16 cellular contexts compared by ENCODE assay signal in the genomic region with DNA sequence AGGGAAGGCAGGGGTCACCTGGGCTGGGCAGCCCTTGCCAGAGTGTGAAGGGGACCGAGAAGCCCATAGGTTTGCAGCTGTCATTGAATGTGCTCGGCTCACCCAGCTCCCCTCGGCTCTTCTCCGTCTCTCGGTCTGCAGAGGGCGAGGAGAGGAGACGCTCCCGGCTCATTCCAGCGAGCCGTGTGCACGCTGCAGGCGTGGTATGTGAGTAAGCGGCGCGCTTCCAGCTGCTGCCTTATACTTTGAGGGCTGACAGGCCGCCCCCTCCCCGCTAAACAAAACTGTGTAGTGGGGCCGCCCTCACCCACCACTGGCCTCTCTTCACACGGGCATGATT. TPM values are rescaled to one million over a fixed set of nuclear protein-coding genes. Genes with fewer than 3 reads are reported as not detected.
DNase-seq lines count a peak whose midpoint lies in the region; ATAC-seq and TF ChIP-seq lines count a peak whose summit lies in the region.
"Had no signal": no experiment of that assay in that cellular context is flagged by ENCODE, and none has a peak within 500 bp of the region (broad histone marks: within the 10 kb centered on the region; RNA-seq: fewer than 3 reads in every experiment).

No MANE protein-coding gene starts in this region.

- POLR2A ChIA-PET in activated CD4-positive, alpha-beta memory T cell treated with anti-CD3 and anti-CD28 coated beads for 36 hours (lab: Charles Lee) = no interaction called here
- POLR2A ChIA-PET in naive thymus-derived CD8-positive, alpha-beta T cell (lab: Charles Lee) = no interaction called here

- TF ChIP-seq POLR2A in heart left ventricle (IDR thresholded peaks at IDR 0.05) = no peak

- WGBS in heart left ventricle, 4 donors = 26 to 60% (median 31%) methylated on average over 19 of the region's 19 CpGs

- H3K9me3 Mint-ChIP-seq in activated CD4-positive, alpha-beta memory T cell treated with anti-CD3 and anti-CD28 coated beads for 36 hours = no peaks in the 10 kb centered on the region
- H3K9me3 Mint-ChIP-seq in naive thymus-derived CD8-positive, alpha-beta T cell = no peaks in the 10 kb centered on the region
- H3K9me3 Mint-ChIP-seq: activated naive CD8-positive, alpha-beta T cell treated with anti-CD3 and anti-CD28 coated beads, Interleukin-2, amount 50 U/mL, for 24 hours; stimulated activated effector memory CD8-positive, alpha-beta T cell treated with anti-CD3 and anti-CD28 coated beads, Interleukin-12 subunit alpha, Interleukin-12 subunit beta, amount 100 ng/mL, for 72 hours had no signal

- no peak overlapping the region for H3K4me3 Mint-ChIP-seq in activated CD4-positive, alpha-beta memory T cell treated with anti-CD3 and anti-CD28 coated beads for 36 hours
- H3K4me3 Mint-ChIP-seq in naive thymus-derived CD8-positive, alpha-beta T cell = no peak overlapping the region
- H3K4me3 Mint-ChIP-seq: activated naive CD8-positive, alpha-beta T cell treated with anti-CD3 and anti-CD28 coated beads, Interleukin-2, amount 50 U/mL, for 24 hours; stimulated activated effector memory CD8-positive, alpha-beta T cell treated with anti-CD3 and anti-CD28 coated beads, Interleukin-12 subunit alpha, Interleukin-12 subunit beta, amount 100 ng/mL, for 72 hours had no signal

- peaks cover 18% of the 10 kb centered on the region for H3K4me1 Mint-ChIP-seq in activated CD4-positive, alpha-beta memory T cell treated with anti-CD3 and anti-CD28 coated beads for 36 hours (ENCODE audit: low read depth)
- peaks cover 10 to 38% (median 33%) of the 10 kb centered on the region in 4 donors for H3K4me1 Mint-ChIP-seq in naive thymus-derived CD8-positive, alpha-beta T cell

- no peaks in the 10 kb centered on the region for H3K36me3 Mint-ChIP-seq in activated CD4-positive, alpha-beta memory T cell treated with anti-CD3 and anti-CD28 coated beads for 36 hours
- H3K36me3 Mint-ChIP-seq in naive thymus-derived CD8-positive, alpha-beta T cell = no peaks in the 10 kb centered on the region
- H3K36me3 Mint-ChIP-seq: stimulated activated effector memory CD8-positive, alpha-beta T cell treated with anti-CD3 and anti-CD28 coated beads, Interleukin-12 subunit alpha, Interleukin-12 subunit beta, amount 100 ng/mL, for 72 hours had no signal

- H3K4me1 ChIP-seq in heart left ventricle = peaks cover 0 to 11% (median 0%) of the 10 kb centered on the region in 12 donors
- H3K4me1 ChIP-seq: gastrocnemius medialis had no signal

- CTCF ChIA-PET in activated CD4-positive, alpha-beta memory T cell treated with anti-CD3 and anti-CD28 coated beads for 36 hours (lab: Charles Lee) = no interaction called here

- H3K27ac ChIP-seq in heart left ventricle = no peak overlapping the region
- H3K27ac ChIP-seq: gastrocnemius medialis, vagina had no signal

- peaks cover 0 to 2% (median 0%) of the 10 kb centered on the region in 9 donors for H3K27me3 ChIP-seq in heart left ventricle
- H3K27me3 ChIP-seq: vagina had no signal

- ATAC-seq in heart left ventricle (peak in 3 of 4 donors; percentile 24 to 55 (median 30)), left colon (peak; percentile 40), HG03354 (IDR thresholded peaks at IDR 0.05; ENCODE audit: poor library complexity, severe bottlenecking, unreplicated experiment) (no peak)
- no peak for ATAC-seq in naive thymus-derived CD8-positive, alpha-beta T cell
- ATAC-seq: activated naive CD8-positive, alpha-beta T cell treated with anti-CD3 and anti-CD28 coated beads, Interleukin-2, amount 50 U/mL, for 24 hours; gastrocnemius medialis; stimulated activated effector memory CD8-positive, alpha-beta T cell treated with anti-CD3 and anti-CD28 coated beads, Interleukin-12 subunit alpha, Interleukin-12 subunit beta, amount 100 ng/mL, for 72 hours had no signal

- H3K9me3 ChIP-seq in heart left ventricle = no peaks in the 10 kb centered on the region
- H3K9me3 ChIP-seq: gastrocnemius medialis, vagina had no signal

- intact Hi-C loops in heart left ventricle (cut with DNase I) = no loop called here
- intact Hi-C loops in cardiac septum (cut with DNase I) = no loop called here
- intact Hi-C loops in left colon (cut with DNase I, micrococcal nuclease) = no loop called here
- intact Hi-C loops in activated CD4-positive, alpha-beta memory T cell treated with anti-CD3 and anti-CD28 coated beads for 36 hours (cut with micrococcal nuclease) = no loop called here

- TF ChIP-seq CTCF in heart left ventricle (IDR thresholded peaks at IDR 0.05) = no peak

- no peak for DNase-seq in heart left ventricle
- no peak for DNase-seq in cardiac septum (ENCODE audit: low spot score)
- DNase-seq in astrocyte of the hippocampus (ENCODE audit: low read depth, low spot score) = peak; percentile 41
- DNase-seq in left colon = peak in 1 of 2 donors; percentile 43
- DNase-seq in activated CD4-positive, alpha-beta memory T cell treated with anti-CD3 and anti-CD28 coated beads for 36 hours = no peak
- DNase-seq in naive thymus-derived CD8-positive, alpha-beta T cell = no peak
- DNase-seq in medulla oblongata (ENCODE audit: extremely low spot score) = no peak
- DNase-seq: activated naive CD8-positive, alpha-beta T cell treated with anti-CD3 and anti-CD28 coated beads, Interleukin-2, amount 50 U/mL, for 24 hours; AML-193; gastrocnemius medialis; left cardiac atrium; NCI-H1417; stimulated activated CD4-positive, alpha-beta T cell treated with anti-CD3 and anti-CD28 coated beads, Interleukin-1b, Interleukin-23, amount 100 ng/mL, for 48 hours had no signal

- no peaks in the 10 kb centered on the region for H3K36me3 ChIP-seq in heart left ventricle
- H3K36me3 ChIP-seq: gastrocnemius medialis, vagina had no signal

- H3K27me3 Mint-ChIP-seq in activated CD4-positive, alpha-beta memory T cell treated with anti-CD3 and anti-CD28 coated beads for 36 hours = no peaks in the 10 kb centered on the region
- H3K27me3 Mint-ChIP-seq in naive thymus-derived CD8-positive, alpha-beta T cell = no peaks in the 10 kb centered on the region
- H3K27me3 Mint-ChIP-seq: activated naive CD8-positive, alpha-beta T cell treated with anti-CD3 and anti-CD28 coated beads, Interleukin-2, amount 50 U/mL, for 24 hours had no signal

- H3K4me3 ChIP-seq in heart left ventricle = no peak overlapping the region
- H3K4me3 ChIP-seq: gastrocnemius medialis, vagina had no signal

- no peak overlapping the region for H3K27ac Mint-ChIP-seq in activated CD4-positive, alpha-beta memory T cell treated with anti-CD3 and anti-CD28 coated beads for 36 hours
- peak overlapping the region in 2 of 10 donors; percentile 2 to 32 for H3K27ac Mint-ChIP-seq in naive thymus-derived CD8-positive, alpha-beta T cell
- H3K27ac Mint-ChIP-seq: activated naive CD8-positive, alpha-beta T cell treated with anti-CD3 and anti-CD28 coated beads, Interleukin-2, amount 50 U/mL, for 24 hours; stimulated activated effector memory CD8-positive, alpha-beta T cell treated with anti-CD3 and anti-CD28 coated beads, Interleukin-12 subunit alpha, Interleukin-12 subunit beta, amount 100 ng/mL, for 72 hours had no signal

RNA-seq across cellular contexts. Expression of gene BCORL1, which starts 23.0 kb away (rescaled TPM):
- total RNA-seq in heart left ventricle (10 to 100 TPM in 2 of 9 donors, 1 to 10 TPM in 7; 5.3 to 11.0 (median 9.0) TPM), cardiac septum (9.8 TPM), left colon (10 to 100 TPM; 10.6 to 12.2 TPM)
- 1 to 10 TPM; 3.3 to 7.5 TPM for polyA plus RNA-seq in heart left ventricle
- 10 to 100 TPM in 1 of 2 experiments, 1 to 10 TPM in 1; 9.2 to 10.5 TPM for total RNA-seq in activated CD4-positive, alpha-beta memory T cell treated with anti-CD3 and anti-CD28 coated beads for 36 hours
- 1 to 10 TPM; 8.3 to 9.6 TPM for total RNA-seq in naive thymus-derived CD8-positive, alpha-beta T cell
- 1 to 10 TPM; 1.0 to 1.8 (median 1.1) TPM for polyA plus RNA-seq in naive thymus-derived CD8-positive, alpha-beta T cell

RNA-seq across cellular contexts. Expression of gene UTP14A, which starts 53.5 kb away (rescaled TPM):
- total RNA-seq in heart left ventricle (10 to 100 TPM in 3 of 9 donors, 1 to 10 TPM in 6; 7.3 to 10.6 (median 9.0) TPM), cardiac septum (8.9 TPM), left colon (10 to 100 TPM; 10.5 to 13.2 TPM)
- 10 to 100 TPM in 1 of 2 donors, 1 to 10 TPM in 1; 5.6 to 14.0 TPM for polyA plus RNA-seq in heart left ventricle
- 10 to 100 TPM; 29.9 to 31.7 TPM for total RNA-seq in activated CD4-positive, alpha-beta memory T cell treated with anti-CD3 and anti-CD28 coated beads for 36 hours
- 10 to 100 TPM; 20.6 to 22.1 TPM for total RNA-seq in naive thymus-derived CD8-positive, alpha-beta T cell
- 10 to 100 TPM in 1 of 3 donors, 1 to 10 TPM in 2; 7.3 to 17.0 (median 7.4) TPM for polyA plus RNA-seq in naive thymus-derived CD8-positive, alpha-beta T cell

Comparison
In these comparisons a context has a peak if more than half of its experiments do, and no peak if none do; other contexts are left out.
1. ATAC-seq: peak in heart left ventricle (3 of 4) and left colon (single experiment); none in naive thymus-derived CD8-positive, alpha-beta T cell (0 of 2) and HG03354 (single experiment).